In the genomic region with DNA sequence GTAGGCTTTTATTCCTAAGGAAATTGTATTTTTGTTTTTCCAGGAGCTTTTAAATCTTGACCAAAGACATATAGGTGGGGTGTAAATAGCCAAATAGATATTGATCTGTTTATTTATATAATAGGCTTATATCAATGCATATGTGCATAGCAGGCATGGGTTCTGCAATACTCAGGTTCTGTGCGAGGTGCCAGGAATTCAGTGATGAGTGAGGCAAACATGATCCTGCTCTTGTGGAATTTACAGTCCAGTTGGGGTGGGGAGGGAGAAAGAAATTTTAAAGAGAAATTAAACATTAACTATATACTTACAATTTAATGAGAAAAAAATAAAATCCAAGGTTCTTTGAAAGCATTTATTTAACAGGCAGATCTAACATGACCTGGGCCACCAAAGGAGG, we compare ENCODE assay signal across 17 cellular contexts.
DNase-seq lines count a peak whose midpoint lies in the region; ATAC-seq and TF ChIP-seq lines count a peak whose summit lies in the region.
"Had no signal": no experiment of that assay in that cellular context is flagged by ENCODE, and none has a peak within 500 bp of the region (broad histone marks: within the 10 kb centered on the region; RNA-seq: fewer than 3 reads in every experiment).

No MANE protein-coding gene starts in this region.

- H3K4me1 ChIP-seq in CD8-positive, alpha-beta T cell (ENCODE audit: insufficient read depth, low read length) = no peaks in the 10 kb centered on the region
- H3K4me1 ChIP-seq in naive thymus-derived CD4-positive, alpha-beta T cell (ENCODE audit: control insufficient read depth in 2 of 2, insufficient read depth in 2 of 2, low read length in 2 of 2) = peaks cover 0 to 4% of the 10 kb centered on the region in 2 donors
- peaks cover 25 to 81% (median 49%) of the 10 kb centered on the region in 3 donors for H3K4me1 ChIP-seq in esophagus squamous epithelium

- H3K36me3 Mint-ChIP-seq in CD8-positive, alpha-beta T cell = peaks cover 98% of the 10 kb centered on the region
- H3K36me3 Mint-ChIP-seq in activated T-helper 17 cell treated with anti-CD3 and anti-CD28 coated beads, Interleukin-2, amount 50 U/mL, for 72 hours (ENCODE audit: low read depth) = peaks cover 100% of the 10 kb centered on the region
- H3K36me3 Mint-ChIP-seq in naive thymus-derived CD4-positive, alpha-beta T cell = peaks cover 21 to 73% (median 55%) of the 10 kb centered on the region in 5 donors

- peaks cover 61% of the 10 kb centered on the region for H3K36me3 ChIP-seq in CD8-positive, alpha-beta T cell (ENCODE audit: insufficient read depth, low read length)
- H3K36me3 ChIP-seq in naive thymus-derived CD4-positive, alpha-beta T cell (ENCODE audit: control insufficient read depth in 2 of 3, insufficient read depth in 3 of 3, low read length in 3 of 3) = peaks cover 27 to 94% (median 53%) of the 10 kb centered on the region in 3 experiments
- H3K36me3 ChIP-seq in esophagus squamous epithelium = peaks cover 0 to 33% (median 0%) of the 10 kb centered on the region in 3 donors
- H3K36me3 ChIP-seq: left ventricle myocardium inferior, thyroid gland had no signal

- DNase-seq in AG20443 (ENCODE audit: low spot score) (peak; percentile 53), esophagus squamous epithelium (lab: John Stamatoyannopoulos, UW) (no peak), glomerular visceral epithelial cell (ENCODE audit: extremely low spot score) (no peak), D341Med (ENCODE audit: low spot score) (no peak)
- DNase-seq in CD8-positive, alpha-beta T cell = no peak
- DNase-seq in naive thymus-derived CD4-positive, alpha-beta T cell = no peak
- DNase-seq: activated CD4-positive, alpha-beta T cell treated with anti-CD3 and anti-CD28 coated beads, Interleukin-2, amount 10 ng/mL, durations not matched to agents 7 days and 5 days; AML-193; amniotic stem cell; central memory CD4-positive, alpha-beta T cell; DMS 273 treated with DMSO at 0.1 percent for 48 hours; left ventricle myocardium inferior; NCI-H1105; NCI-H526; Right ventricle myocardium superior; thyroid gland had no signal

- H3K9me3 ChIP-seq in CD8-positive, alpha-beta T cell (ENCODE audit: low read length) = no peaks in the 10 kb centered on the region
- H3K9me3 ChIP-seq in naive thymus-derived CD4-positive, alpha-beta T cell (ENCODE audit: control insufficient read depth in 2 of 3, low read length in 3 of 3) = no peaks in the 10 kb centered on the region
- no peaks in the 10 kb centered on the region for H3K9me3 ChIP-seq in esophagus squamous epithelium
- H3K9me3 ChIP-seq: left ventricle myocardium inferior, thyroid gland had no signal

- POLR2A ChIA-PET in CD8-positive, alpha-beta T cell (lab: Charles Lee) = interaction anchor here (0.7 kb wide), 1 partner anchor 13 kb away, joined by 3 read pairs; no protein-coding TSS in a partner anchor
- POLR2A ChIA-PET in naive thymus-derived CD4-positive, alpha-beta T cell (lab: Charles Lee) = interaction anchor here (0.6 to 0.7 kb wide), 2 partner anchors 35 to 66 kb away, joined by 3 to 4 read pairs; no protein-coding TSS in a partner anchor

- WGBS in esophagus squamous epithelium, 2 donors = 85 to 94% methylated on average over 1 of the region's 1 CpG

- TF ChIP-seq CTCF in CD8-positive, alpha-beta T cell (IDR thresholded peaks at IDR 0.05) = no peak
- TF ChIP-seq CTCF in esophagus squamous epithelium (IDR thresholded peaks at IDR 0.05) = no peak

- no peak for TF ChIP-seq POLR2A in esophagus squamous epithelium (IDR thresholded peaks at IDR 0.05)

- H3K27ac Mint-ChIP-seq in CD8-positive, alpha-beta T cell = peak overlapping the region; percentile 86
- peak overlapping the region; percentile 90 for H3K27ac Mint-ChIP-seq in activated T-helper 17 cell treated with anti-CD3 and anti-CD28 coated beads, Interleukin-2, amount 50 U/mL, for 72 hours
- peak overlapping the region in 8 of 9 donors; percentile 68 to 93 (median 84) for H3K27ac Mint-ChIP-seq in naive thymus-derived CD4-positive, alpha-beta T cell
- H3K27ac Mint-ChIP-seq: activated CD4-positive, alpha-beta T cell treated with anti-CD3 and anti-CD28 coated beads, Interleukin-2, amount 10 ng/mL, durations not matched to agents 7 days and 5 days had no signal

- CTCF ChIA-PET in CD8-positive, alpha-beta T cell (lab: Charles Lee) = no interaction called here
- CTCF ChIA-PET in naive thymus-derived CD4-positive, alpha-beta T cell (lab: Charles Lee) = interaction anchor here (1.5 to 1.6 kb wide), 2 partner anchors 32 to 239 kb away, joined by 3 read pairs; no protein-coding TSS in a partner anchor

- H3K9me3 Mint-ChIP-seq in CD8-positive, alpha-beta T cell = no peaks in the 10 kb centered on the region
- H3K9me3 Mint-ChIP-seq in activated T-helper 17 cell treated with anti-CD3 and anti-CD28 coated beads, Interleukin-2, amount 50 U/mL, for 72 hours = peaks cover 3% of the 10 kb centered on the region
- H3K9me3 Mint-ChIP-seq in naive thymus-derived CD4-positive, alpha-beta T cell = no peaks in the 10 kb centered on the region
- H3K9me3 Mint-ChIP-seq: activated CD4-positive, alpha-beta T cell treated with anti-CD3 and anti-CD28 coated beads, Interleukin-2, amount 10 ng/mL, durations not matched to agents 7 days and 5 days had no signal

- H3K27me3 ChIP-seq in CD8-positive, alpha-beta T cell (ENCODE audit: insufficient read depth, low read length) = no peaks in the 10 kb centered on the region
- no peaks in the 10 kb centered on the region for H3K27me3 ChIP-seq in naive thymus-derived CD4-positive, alpha-beta T cell (ENCODE audit: control insufficient read depth in 2 of 2, insufficient read depth in 2 of 2, low read length in 2 of 2)
- H3K27me3 ChIP-seq in esophagus squamous epithelium = no peaks in the 10 kb centered on the region
- H3K27me3 ChIP-seq: thyroid gland had no signal

- no peak for ATAC-seq in CD8-positive, alpha-beta T cell
- ATAC-seq in activated T-helper 17 cell treated with anti-CD3 and anti-CD28 coated beads, Interleukin-2, amount 50 U/mL, for 72 hours (replicated peaks) = no peak
- ATAC-seq in naive thymus-derived CD4-positive, alpha-beta T cell = no peak

- H3K4me1 Mint-ChIP-seq in CD8-positive, alpha-beta T cell (ENCODE audit: low read depth) = peaks cover 71% of the 10 kb centered on the region
- H3K4me1 Mint-ChIP-seq in activated T-helper 17 cell treated with anti-CD3 and anti-CD28 coated beads, Interleukin-2, amount 50 U/mL, for 72 hours = peaks cover 63% of the 10 kb centered on the region
- H3K4me1 Mint-ChIP-seq in naive thymus-derived CD4-positive, alpha-beta T cell = peaks cover 18 to 80% (median 47%) of the 10 kb centered on the region in 7 donors

- H3K4me3 Mint-ChIP-seq in CD8-positive, alpha-beta T cell = no peak overlapping the region
- peak overlapping the region; percentile 66 for H3K4me3 Mint-ChIP-seq in activated T-helper 17 cell treated with anti-CD3 and anti-CD28 coated beads, Interleukin-2, amount 50 U/mL, for 72 hours
- peak overlapping the region in 1 of 10 donors; percentile 15 for H3K4me3 Mint-ChIP-seq in naive thymus-derived CD4-positive, alpha-beta T cell
- H3K4me3 Mint-ChIP-seq: activated CD4-positive, alpha-beta T cell treated with anti-CD3 and anti-CD28 coated beads, Interleukin-2, amount 10 ng/mL, durations not matched to agents 7 days and 5 days had no signal

- intact Hi-C loops in CD8-positive, alpha-beta T cell (cut with DNase I, micrococcal nuclease) = loop anchor here in 1 of 2 experiments (10.0 kb wide), 1 partner anchor 240 kb away; no protein-coding TSS in a partner anchor
- intact Hi-C loops in naive thymus-derived CD4-positive, alpha-beta T cell (cut with micrococcal nuclease) = loop anchor here (5.0 to 10.0 kb wide), 3 partner anchors 240 to 302 kb away; no protein-coding TSS in a partner anchor
- intact Hi-C loops in esophagus squamous epithelium (cut with DNase I) = no loop called here

- H3K27me3 Mint-ChIP-seq in CD8-positive, alpha-beta T cell (ENCODE audit: low read depth) = no peaks in the 10 kb centered on the region
- no peaks in the 10 kb centered on the region for H3K27me3 Mint-ChIP-seq in activated T-helper 17 cell treated with anti-CD3 and anti-CD28 coated beads, Interleukin-2, amount 50 U/mL, for 72 hours
- H3K27me3 Mint-ChIP-seq in naive thymus-derived CD4-positive, alpha-beta T cell = no peaks in the 10 kb centered on the region
- H3K27me3 Mint-ChIP-seq: activated CD4-positive, alpha-beta T cell treated with anti-CD3 and anti-CD28 coated beads, Interleukin-2, amount 10 ng/mL, durations not matched to agents 7 days and 5 days had no signal

- no peak overlapping the region for H3K4me3 ChIP-seq in CD8-positive, alpha-beta T cell (ENCODE audit: low read depth, low read length)
- no peak overlapping the region for H3K4me3 ChIP-seq in naive thymus-derived CD4-positive, alpha-beta T cell (ENCODE audit: low read length)
- no peak overlapping the region for H3K4me3 ChIP-seq in esophagus squamous epithelium
- H3K4me3 ChIP-seq: left ventricle myocardium inferior, thyroid gland had no signal

- no peak overlapping the region for H3K27ac ChIP-seq in CD8-positive, alpha-beta T cell (ENCODE audit: low read depth, low read length)
- H3K27ac ChIP-seq in naive thymus-derived CD4-positive, alpha-beta T cell (ENCODE audit: low read depth, low read length) = no peak overlapping the region
- no peak overlapping the region for H3K27ac ChIP-seq in esophagus squamous epithelium
- H3K27ac ChIP-seq: left ventricle myocardium inferior had no signal
